ENCODE assay signal across 8 cellular contexts in the genomic region with DNA sequence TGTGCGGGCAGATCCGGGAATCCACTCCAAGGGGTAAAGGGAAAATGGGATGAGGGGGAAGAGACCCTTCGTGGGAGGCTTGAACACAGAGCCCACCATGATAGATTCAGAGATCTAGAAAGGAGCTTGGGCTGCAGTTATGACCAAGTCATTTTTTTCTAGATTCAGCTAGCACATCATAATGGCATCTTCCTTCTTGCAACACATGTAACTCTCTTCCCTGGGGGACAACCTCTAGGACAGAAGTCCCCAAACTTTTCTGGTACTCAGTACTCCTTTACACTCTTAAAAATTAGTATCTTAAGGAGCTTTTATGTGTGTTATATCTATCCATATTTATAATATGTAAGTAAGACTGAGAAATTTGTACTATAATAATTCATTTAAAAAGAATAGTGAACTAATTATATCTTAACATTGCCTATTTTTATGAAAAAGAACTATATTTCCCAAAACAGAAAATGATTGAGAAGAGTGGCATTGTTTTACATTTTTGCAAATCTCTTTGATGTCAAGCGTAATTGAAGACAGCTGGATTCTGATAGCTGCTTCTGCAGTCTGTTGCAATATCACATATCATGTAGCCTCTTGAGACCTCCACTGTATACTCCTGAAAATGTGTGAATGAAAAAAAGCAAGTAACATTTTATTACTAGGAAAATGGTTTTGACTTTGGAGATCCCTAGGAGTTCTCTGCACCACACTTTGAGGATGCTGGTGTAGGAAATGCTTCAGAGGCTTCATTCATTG. TPM values are rescaled to one million over a fixed set of nuclear protein-coding genes. Genes with fewer than 3 reads are reported as not detected.
A peak's percentile ranks its signal among the peaks of the same experiment; 100 is the strongest.
DNase-seq lines count a peak whose midpoint lies in the region; ATAC-seq and TF ChIP-seq lines count a peak whose summit lies in the region.

No MANE protein-coding gene starts in this region.

- H3K4me1 ChIP-seq in adipocyte (ENCODE audit: control insufficient read depth, insufficient read depth, low read length) (peaks cover 56% of the 10 kb centered on the region), left lung (peaks cover 5 to 17% of the 10 kb centered on the region in 2 donors), tibial artery (peaks cover 0 to 30% (median 13%) of the 10 kb centered on the region in 4 donors)

- H3K9ac ChIP-seq in adipocyte (ENCODE audit: low read length), result peak overlapping the region; percentile 99

- H3K9me3 ChIP-seq in adipocyte (ENCODE audit: control insufficient read depth, low read length), result no peaks in the 10 kb centered on the region
- no peaks in the 10 kb centered on the region for H3K9me3 ChIP-seq in left lung
- no peaks in the 10 kb centered on the region for H3K9me3 ChIP-seq in tibial artery

- no peaks in the 10 kb centered on the region for H3K9me3 Mint-ChIP-seq in activated CD8-positive, alpha-beta memory T cell treated with anti-CD3 and anti-CD28 coated beads, Interleukin-2, amount 10 ng/mL, durations not matched to agents 7 days and 5 days (ENCODE audit: low read depth)

- intact Hi-C loops in left lung (cut with DNase I) (loop anchor here in 1 of 2 donors (10.0 kb wide), 1 partner anchor 189 kb away; a partner anchor contains a TSS), tibial artery (cut with DNase I; ENCODE audit: low total_unique reads) (no loop called here)

- no peaks in the 10 kb centered on the region for H3K36me3 Mint-ChIP-seq in activated CD8-positive, alpha-beta memory T cell treated with anti-CD3 and anti-CD28 coated beads, Interleukin-2, amount 10 ng/mL, durations not matched to agents 7 days and 5 days

- H3K27ac Mint-ChIP-seq in activated CD8-positive, alpha-beta memory T cell treated with anti-CD3 and anti-CD28 coated beads, Interleukin-2, amount 10 ng/mL, durations not matched to agents 7 days and 5 days, result no peak overlapping the region

- TF ChIP-seq CTCF in left lung (IDR thresholded peaks at IDR 0.05), result no peak
- no peak for TF ChIP-seq CTCF in tibial artery (IDR thresholded peaks at IDR 0.05)

- H3K4me3 ChIP-seq in adipocyte (ENCODE audit: low read length) (peak overlapping the region; percentile 97), left lung (peak overlapping the region; percentile 74 to 81), tibial artery (peak overlapping the region; percentile 66 to 77)

- H3K4me3 Mint-ChIP-seq in activated CD8-positive, alpha-beta memory T cell treated with anti-CD3 and anti-CD28 coated beads, Interleukin-2, amount 10 ng/mL, durations not matched to agents 7 days and 5 days, result peak overlapping the region; percentile 76

- no peak for DNase-seq in activated CD8-positive, alpha-beta memory T cell treated with anti-CD3 and anti-CD28 coated beads, Interleukin-2, amount 10 ng/mL, durations not matched to agents 7 days and 5 days
- no peak for DNase-seq in activated CD8-positive, alpha-beta memory T cell treated with anti-CD3 and anti-CD28 coated beads, Interleukin-2, amount 50 U/mL, for 48 hours
- peak; percentile 70 for DNase-seq in adipocyte (ENCODE audit: low read depth)
- no peak for DNase-seq in left lung
- no peak for DNase-seq in tibial artery
- no peak for DNase-seq in NCI-H446 (lab: John Stamatoyannopoulos, UW)
- DNase-seq in activated CD8-positive, alpha-beta memory T cell treated with anti-CD3 and anti-CD28 coated beads, Interleukin-2, amount 50 U/mL, for 4 hours, result no peak

- peak overlapping the region; percentile 70 to 88 for H3K27ac ChIP-seq in left lung
- peak overlapping the region; percentile 86 to 88 for H3K27ac ChIP-seq in tibial artery

- peaks cover 20% of the 10 kb centered on the region for H3K4me1 Mint-ChIP-seq in activated CD8-positive, alpha-beta memory T cell treated with anti-CD3 and anti-CD28 coated beads, Interleukin-2, amount 10 ng/mL, durations not matched to agents 7 days and 5 days

- no peaks in the 10 kb centered on the region for H3K27me3 ChIP-seq in adipocyte (replicated peaks; ENCODE audit: control insufficient read depth, insufficient read depth, low read length)
- H3K27me3 ChIP-seq in left lung, result peaks cover 0 to 22% of the 10 kb centered on the region in 2 donors
- H3K27me3 ChIP-seq in tibial artery, result no peaks in the 10 kb centered on the region

- CTCF ChIA-PET in activated CD8-positive, alpha-beta memory T cell treated with anti-CD3 and anti-CD28 coated beads, Interleukin-2, amount 10 ng/mL, durations not matched to agents 7 days and 5 days (lab: Charles Lee), result interaction anchor here (0.6 to 5.3 kb wide), 6 partner anchors 58 to 889 kb away, joined by 3 to 83 read pairs (median 8); a partner anchor contains a TSS

- ATAC-seq in activated CD8-positive, alpha-beta memory T cell treated with anti-CD3 and anti-CD28 coated beads, Interleukin-2, amount 10 ng/mL, durations not matched to agents 7 days and 5 days, result no peak
- ATAC-seq in left lung (no peak), GM21737 (IDR thresholded peaks at IDR 0.05; ENCODE audit: unreplicated experiment) (no peak)

- H3K27me3 Mint-ChIP-seq in activated CD8-positive, alpha-beta memory T cell treated with anti-CD3 and anti-CD28 coated beads, Interleukin-2, amount 10 ng/mL, durations not matched to agents 7 days and 5 days, result peaks cover 29% of the 10 kb centered on the region

- H3K36me3 ChIP-seq in adipocyte (ENCODE audit: control insufficient read depth, insufficient read depth, low read length, severe bottlenecking) (peaks cover 24% of the 10 kb centered on the region), left lung (no peaks in the 10 kb centered on the region), tibial artery (no peaks in the 10 kb centered on the region)

RNA-seq across cellular contexts. Expression of a gene that starts 0.9 kb away (rescaled TPM):
- 1 to 10 TPM; 7.0 to 9.9 TPM for total RNA-seq in activated CD8-positive, alpha-beta memory T cell treated with anti-CD3 and anti-CD28 coated beads, Interleukin-2, amount 10 ng/mL, durations not matched to agents 7 days and 5 days
- total RNA-seq in left lung, result 10 to 100 TPM; 40.2 to 45.1 TPM
